26 cellular contexts compared by ENCODE assay signal in genomic region chr20:50295345-50295744, GRCh38.
A peak's percentile ranks its signal among the peaks of the same experiment; 100 is the strongest.
DNase-seq lines count a peak whose midpoint lies in the region; ATAC-seq and TF ChIP-seq lines count a peak whose summit lies in the region.
"Had no signal": no experiment of that assay in that cellular context is flagged by ENCODE, and none has a peak within 500 bp of the region (broad histone marks: within the 10 kb centered on the region; RNA-seq: fewer than 3 reads in every experiment).

No MANE protein-coding gene starts in this region.

- no peaks in the 10 kb centered on the region for H3K9me3 Mint-ChIP-seq in activated naive CD4-positive, alpha-beta T cell treated with anti-CD3 and anti-CD28 coated beads, Interleukin-2, amount 50 U/mL, for 24 hours
- H3K9me3 Mint-ChIP-seq: activated CD8-positive, alpha-beta T cell treated with anti-CD3 and anti-CD28 coated beads for 36 hours; activated naive CD8-positive, alpha-beta T cell treated with anti-CD3 and anti-CD28 coated beads, Interleukin-2, amount 50 U/mL, for 24 hours; activated T-cell treated with anti-CD3 and anti-CD28 coated beads, Interleukin-2, amount 50 U/mL, for 4 hours; CD4-positive, CD25-positive, alpha-beta regulatory T cell; IgD-negative memory B cell; naive B cell; T-cell had no signal

- H3K4me3 Mint-ChIP-seq in activated naive CD4-positive, alpha-beta T cell treated with anti-CD3 and anti-CD28 coated beads, Interleukin-2, amount 50 U/mL, for 24 hours, result no peak overlapping the region
- H3K4me3 Mint-ChIP-seq: activated CD8-positive, alpha-beta T cell treated with anti-CD3 and anti-CD28 coated beads for 36 hours; activated naive CD8-positive, alpha-beta T cell treated with anti-CD3 and anti-CD28 coated beads, Interleukin-2, amount 50 U/mL, for 24 hours; activated T-cell treated with anti-CD3 and anti-CD28 coated beads, Interleukin-2, amount 50 U/mL, for 4 hours; CD4-positive, CD25-positive, alpha-beta regulatory T cell; naive B cell; T-cell had no signal

- peaks cover 2% of the 10 kb centered on the region for H3K27me3 Mint-ChIP-seq in activated naive CD4-positive, alpha-beta T cell treated with anti-CD3 and anti-CD28 coated beads, Interleukin-2, amount 50 U/mL, for 24 hours

- peak overlapping the region; percentile 3 for H3K27ac Mint-ChIP-seq in activated naive CD4-positive, alpha-beta T cell treated with anti-CD3 and anti-CD28 coated beads, Interleukin-2, amount 50 U/mL, for 24 hours
- H3K27ac Mint-ChIP-seq: activated CD8-positive, alpha-beta T cell treated with anti-CD3 and anti-CD28 coated beads for 36 hours; activated naive CD8-positive, alpha-beta T cell treated with anti-CD3 and anti-CD28 coated beads, Interleukin-2, amount 50 U/mL, for 24 hours; CD4-positive, CD25-positive, alpha-beta regulatory T cell; IgD-negative memory B cell; progenitor cell of endocrine pancreas; T-cell had no signal

- H3K4me1 Mint-ChIP-seq in activated naive CD4-positive, alpha-beta T cell treated with anti-CD3 and anti-CD28 coated beads, Interleukin-2, amount 50 U/mL, for 24 hours, result peaks cover 10% of the 10 kb centered on the region

- H4K20me1 ChIP-seq in osteoblast (ENCODE audit: insufficient read depth, low read length), result no peaks in the 10 kb centered on the region

- intact Hi-C loops in esophagus muscularis mucosa (cut with DNase I), result no loop called here

- no peaks in the 10 kb centered on the region for H3K36me3 Mint-ChIP-seq in activated naive CD4-positive, alpha-beta T cell treated with anti-CD3 and anti-CD28 coated beads, Interleukin-2, amount 50 U/mL, for 24 hours
- H3K36me3 Mint-ChIP-seq: CD4-positive, CD25-positive, alpha-beta regulatory T cell; naive B cell; T-cell had no signal

- 66% methylated on average over 2 of the region's 5 CpGs for WGBS in esophagus muscularis mucosa
- 73 to 77% methylated on average over 3 to 5 of the region's 5 CpGs for WGBS in upper lobe of left lung, 2 donors

- TF ChIP-seq POLR2A in esophagus muscularis mucosa (IDR thresholded peaks at IDR 0.05; ENCODE audit: low read depth) (no peak), upper lobe of left lung (IDR thresholded peaks at IDR 0.05) (no peak)

- no peak for DNase-seq in activated naive CD4-positive, alpha-beta T cell (lab: John Stamatoyannopoulos, UW)
- DNase-seq in esophagus muscularis mucosa (ENCODE audit: extremely low spot score) (no peak), osteoblast (ENCODE audit: insufficient read length, low spot score, missing footprints) (peak; percentile 23), upper lobe of left lung (no peak)
- DNase-seq in activated T-cell treated with anti-CD3 and anti-CD28 coated beads, Interleukin-2, amount 50 U/mL, for 1 hour, result no peak
- DNase-seq: ACHN; activated CD8-positive, alpha-beta T cell treated with anti-CD3 and anti-CD28 coated beads for 36 hours; activated naive CD8-positive, alpha-beta T cell treated with anti-CD3 and anti-CD28 coated beads, Interleukin-2, amount 50 U/mL, for 24 hours; activated T-cell treated with anti-CD3 and anti-CD28 coated beads, Interleukin-2, amount 50 U/mL, for 4 hours; CD4-positive, CD25-positive, alpha-beta regulatory T cell; DMS53; dorsolateral prefrontal cortex; naive B cell; NCI-H1930; NCI-H526; T-cell; WERI-Rb-1 had no signal

- ATAC-seq in upper lobe of left lung (ENCODE audit: low FRiP score in 2 of 2) (no peak), HG02610 (IDR thresholded peaks at IDR 0.05; ENCODE audit: unreplicated experiment) (no peak), HG03095 (IDR thresholded peaks at IDR 0.05; ENCODE audit: unreplicated experiment) (no peak)
- ATAC-seq: activated CD8-positive, alpha-beta T cell treated with anti-CD3 and anti-CD28 coated beads for 36 hours; activated naive CD8-positive, alpha-beta T cell treated with anti-CD3 and anti-CD28 coated beads, Interleukin-2, amount 50 U/mL, for 24 hours; activated T-cell treated with anti-CD3 and anti-CD28 coated beads, Interleukin-2, amount 50 U/mL, for 4 hours; left lung; T-cell had no signal

- H3K36me3 ChIP-seq in esophagus muscularis mucosa, result no peaks in the 10 kb centered on the region
- no peaks in the 10 kb centered on the region for H3K36me3 ChIP-seq in osteoblast (ENCODE audit: insufficient read depth, low read length)
- no peaks in the 10 kb centered on the region for H3K36me3 ChIP-seq in upper lobe of left lung
- H3K36me3 ChIP-seq: cardiac muscle cell, left lung, thoracic aorta, WERI-Rb-1 had no signal

- TF ChIP-seq CTCF in esophagus muscularis mucosa (IDR thresholded peaks at IDR 0.05) (no peak), osteoblast (IDR thresholded peaks at IDR 0.05; ENCODE audit: extremely low read depth, low read depth, low read length) (no peak), upper lobe of left lung (IDR thresholded peaks at IDR 0.05) (no peak)

- no peaks in the 10 kb centered on the region for H3K79me2 ChIP-seq in osteoblast (ENCODE audit: insufficient read depth, low read length)

- no peak overlapping the region for H3K4me2 ChIP-seq in osteoblast (ENCODE audit: insufficient read depth, low read length)

- H3K4me3 ChIP-seq in esophagus muscularis mucosa (no peak overlapping the region), osteoblast (ENCODE audit: insufficient read depth, low read length) (no peak overlapping the region), upper lobe of left lung (no peak overlapping the region)
- H3K4me3 ChIP-seq: cardiac muscle cell, dorsolateral prefrontal cortex, left lung, thoracic aorta had no signal

- no peak overlapping the region for H2AFZ ChIP-seq in osteoblast (ENCODE audit: low read length)

- peaks cover 19 to 49% (median 42%) of the 10 kb centered on the region in 4 donors for H3K4me1 ChIP-seq in esophagus muscularis mucosa
- peaks cover 8% of the 10 kb centered on the region for H3K4me1 ChIP-seq in osteoblast (ENCODE audit: insufficient read depth, low read length)
- H3K4me1 ChIP-seq in upper lobe of left lung, result peaks cover 22 to 28% (median 25%) of the 10 kb centered on the region in 4 donors

- H3K27ac ChIP-seq in esophagus muscularis mucosa (replicated peaks in 1 of 4) (peak overlapping the region; percentile 55 to 77 (median 71)), osteoblast (ENCODE audit: low read depth, low read length) (no peak overlapping the region), upper lobe of left lung (peak overlapping the region in 3 of 4 donors; percentile 58 to 87 (median 69))
- H3K27ac ChIP-seq: cardiac muscle cell, epithelial cell of prostate, WERI-Rb-1 had no signal

- TF ChIP-seq EP300 in esophagus muscularis mucosa (IDR thresholded peaks at IDR 0.05) (no peak), upper lobe of left lung (IDR thresholded peaks at IDR 0.05) (no peak)

- H3K27me3 ChIP-seq in esophagus muscularis mucosa (no peaks in the 10 kb centered on the region), osteoblast (ENCODE audit: insufficient read depth, low read length) (no peaks in the 10 kb centered on the region), upper lobe of left lung (no peaks in the 10 kb centered on the region)
- H3K27me3 ChIP-seq: cardiac muscle cell, dorsolateral prefrontal cortex, left lung had no signal

- H3K9me3 ChIP-seq in esophagus muscularis mucosa (no peaks in the 10 kb centered on the region), osteoblast (ENCODE audit: low read depth, low read length) (no peaks in the 10 kb centered on the region), upper lobe of left lung (no peaks in the 10 kb centered on the region)
- H3K9me3 ChIP-seq: left lung, thoracic aorta had no signal
